8 cellular contexts compared by ENCODE assay signal in genomic region chr14:95157987-95158712, GRCh38. TPM values are rescaled to one million over a fixed set of nuclear protein-coding genes. Genes with fewer than 3 reads are reported as not detected.
DNase-seq lines count a peak whose midpoint lies in the region; ATAC-seq, FAIRE-seq and TF ChIP-seq lines count a peak whose summit lies in the region.

No MANE protein-coding gene starts in this region.

- no peak for TF ChIP-seq EP300 in GM12878 (IDR thresholded peaks at IDR 0.05; ENCODE audit: borderline replicate concordance in 1 of 2, control insufficient read depth in 1 of 2, low read depth in 2 of 2, low read length in 2 of 2)

- SMC1A ChIA-PET in GM12878 (lab: Charles Lee; ENCODE audit: uncharacterized antibody, unreplicated experiment): interaction anchor here (1.3 to 1.7 kb wide), 4 partner anchors 11 to 26 kb away, joined by 6 to 14 read pairs (median 7); no protein-coding TSS in a partner anchor

- DNase-seq in D341Med (ENCODE audit: low spot score): peak; percentile 55
- DNase-seq in LNCaP clone FGC (ENCODE audit: low read depth): no peak
- no peak for DNase-seq in GM12878 (ENCODE audit: low read depth, low spot score)
- no peak for DNase-seq in lower leg skin (ENCODE audit: low spot score in 2 of 2)
- DNase-seq in upper lobe of right lung: no peak
- no peak for DNase-seq in globus pallidus (ENCODE audit: low spot score)

- H3K4me2 ChIP-seq in GM12878 (ENCODE audit: control insufficient read depth, insufficient read depth): peak overlapping the region; percentile 68

- peak overlapping the region; percentile 98 for H3K9ac ChIP-seq in GM12878 (ENCODE audit: control insufficient read depth, insufficient read depth, low read length)

- peak overlapping the region; percentile 95 for H3K27ac ChIP-seq in GM12878 (ENCODE audit: control insufficient read depth, insufficient read depth)
- H3K27ac ChIP-seq in upper lobe of right lung: peak overlapping the region; percentile 99

- H4K20me1 ChIP-seq in GM12878 (ENCODE audit: control insufficient read depth, insufficient read depth): no peaks in the 10 kb centered on the region

- no peak for TF ChIP-seq RAD21 in GM12878 (IDR thresholded peaks at IDR 0.05; ENCODE audit: insufficient read depth, low read depth, low read length)

- H3K27me3 ChIP-seq in GM12878 (replicated peaks in 1 of 2; ENCODE audit: control insufficient read depth in 2 of 2, insufficient read depth in 2 of 2, low read length in 1 of 2) (no peaks in the 10 kb centered on the region), upper lobe of right lung (no peaks in the 10 kb centered on the region)

- CTCF ChIA-PET in GM12878 (lab: Yijun Ruan, JAX): interaction anchor here (1.1 kb wide), 1 partner anchor 25 kb away, joined by 5 read pairs; no protein-coding TSS in a partner anchor

- WGBS in GM12878 (ENCODE audit: insufficient coverage, insufficient replicate concordance, low lambda C conversion rate, missing lambda C conversion rate): 2% methylated on average over 12 of the region's 12 CpGs
- WGBS in lower leg skin, 2 donors: 24 to 32% methylated on average over 12 of the region's 12 CpGs

- in situ Hi-C loops in GM12878 (cut with MboI): no loop called here

- ATAC-seq in GM19455 (IDR thresholded peaks at IDR 0.05; ENCODE audit: unreplicated experiment) (peak; percentile 16), GM12878 (peak; percentile 58), upper lobe of right lung (no peak), GM18519 (IDR thresholded peaks at IDR 0.05; ENCODE audit: low FRiP score, unreplicated experiment) (no peak)

- no peak for TF ChIP-seq CTCF in LNCaP clone FGC (IDR thresholded peaks at IDR 0.05; ENCODE audit: control insufficient read depth, extremely low read depth, insufficient read depth)
- 0 out of 6 replicates have a peak, but pooled peaks of 1 of the 3 experiments have one; percentile 18 for TF ChIP-seq CTCF in GM12878 (IDR thresholded peaks at IDR 0.05 in 2 of 3, conservative IDR thresholded peaks at IDR 0.05 in 1 of 3; ENCODE audit: control insufficient read depth in 2 of 3, extremely low read depth in 1 of 3, insufficient read depth in 1 of 3, low read depth in 3 of 3, low read length in 3 of 3)
- no peak for TF ChIP-seq CTCF in lower leg skin (IDR thresholded peaks at IDR 0.05)
- TF ChIP-seq CTCF in upper lobe of right lung (IDR thresholded peaks at IDR 0.05): no peak

- peak; percentile 91 for FAIRE-seq in GM12878 (lab: Jason Lieb, UNC)

- no peaks in the 10 kb centered on the region for H3K36me3 ChIP-seq in GM12878 (ENCODE audit: control insufficient read depth in 2 of 2, insufficient read depth in 2 of 2, low read length in 1 of 2)
- H3K36me3 ChIP-seq in upper lobe of right lung: no peaks in the 10 kb centered on the region

- H3K9me3 ChIP-seq in GM12878 (replicated peaks; ENCODE audit: control insufficient read depth, insufficient read depth, low read length) (no peaks in the 10 kb centered on the region), upper lobe of right lung (no peaks in the 10 kb centered on the region)

- POLR2A ChIA-PET in GM12878 (lab: Charles Lee): interaction anchor here (0.7 to 1.2 kb wide), 7 partner anchors 16 to 162 kb away, joined by 3 to 5 read pairs (median 3); partner anchors contain the start of gene CLMN

- H3K4me1 ChIP-seq in GM12878 (ENCODE audit: control insufficient read depth, insufficient read depth, low read length) (peaks cover 8% of the 10 kb centered on the region; the same call in 1 of the 2 replicates), upper lobe of right lung (peaks cover 33% of the 10 kb centered on the region)

- H2AFZ ChIP-seq in GM12878 (ENCODE audit: control insufficient read depth, low read depth, low read length): peak overlapping the region; percentile 90

- H3K79me2 ChIP-seq in GM12878 (ENCODE audit: control insufficient read depth, insufficient read depth, low read length): peaks cover 45% of the 10 kb centered on the region

- peak; percentile 19 for TF ChIP-seq POLR2A in GM12878 (IDR thresholded peaks at IDR 0.05; ENCODE audit: low read depth, low read length)
- TF ChIP-seq POLR2A in lower leg skin (IDR thresholded peaks at IDR 0.05): no peak

- BruUV-seq in GM12878 (replicated peaks; lab: Mats Ljungman, UMichigan): TSS peak; percentile 86

- RAD21 ChIA-PET in GM12878 (lab: Charles Lee; ENCODE audit: unreplicated experiment): interaction anchor here (0.7 to 1.4 kb wide), 7 partner anchors 9 to 78 kb away, joined by 3 to 7 read pairs (median 3); no protein-coding TSS in a partner anchor

- intact Hi-C loops in GM12878 (cut with micrococcal nuclease; ENCODE audit: unreplicated experiment): loop anchor here (5.0 to 10.0 kb wide), 4 partner anchors 109 to 377 kb away; partner anchors contain the start of gene GLRX5
- intact Hi-C loops in lower leg skin (cut with DNase I; ENCODE audit: low total_unique reads): no loop called here
- intact Hi-C loops in upper lobe of right lung (cut with DNase I): no loop called here

- H3K4me3 ChIP-seq in LNCaP clone FGC (ENCODE audit: low read depth, low read length) (peak overlapping the region; percentile 77), GM12878 (peak overlapping the region; percentile 77), lower leg skin (ENCODE audit: low read depth, poor library complexity, severe bottlenecking) (peak overlapping the region; percentile 80), upper lobe of right lung (peak overlapping the region; percentile 79)

TF ChIP-seq in GM12878, 131 proteins besides CTCF, POLR2A, EP300 and RAD21 (continues in another document):
- no peak for TF ChIP-seq RAD51 (IDR thresholded peaks at IDR 0.05)
- TF ChIP-seq PML (IDR thresholded peaks at IDR 0.05; ENCODE audit: low read length): 0 out of 2 replicates have a peak, but pooled peaks have one; percentile 67
- TF ChIP-seq RCOR1 (conservative IDR thresholded peaks at IDR 0.05; ENCODE audit: low read depth, low read length): no peak
- no peak for TF ChIP-seq YBX1 (IDR thresholded peaks at IDR 0.05)
- no peak for TF ChIP-seq PRDM15 (CRISPR knock-in tag; IDR thresholded peaks at IDR 0.05)
- TF ChIP-seq SMARCA5 (IDR thresholded peaks at IDR 0.05): no peak
- TF ChIP-seq CBFB (IDR thresholded peaks at IDR 0.05; ENCODE audit: low read depth): peak; percentile 60; the same call in 1 of the 2 replicates

RNA-seq across cellular contexts. Expression of gene DICER1, which starts 0.8 kb away (rescaled TPM):
- 246 and 321 TPM in 2 replicates for total RNA-seq in GM12878 (2013; cell fraction: nucleolus; rRNA removed)
- 69.4 and 86.8 TPM in 2 replicates for total RNA-seq in GM12878 (2014; rRNA removed)
- total RNA-seq in GM12878 (2014; rRNA removed; fragmentation: Illumina TruSeq; extraction: Trizol): 42.8 and 46.1 TPM in 2 replicates
- total RNA-seq in GM12878 (2021): 47.9 and 51.9 TPM in 2 replicates
- polyA plus RNA-seq in GM12878 (2011; ENCODE audit: low read depth): 19.6 TPM
- 70.8 and 85.7 TPM in 2 replicates for polyA plus RNA-seq in GM12878 (2011; rRNA removed)
- 26.8 and 32.2 TPM in 2 replicates for polyA plus RNA-seq in GM12878 (2011; cell fraction: cytosol; rRNA removed)
- 67.8 and 75.4 TPM in 2 replicates for polyA plus RNA-seq in GM12878 (2011; cell fraction: nucleus; rRNA removed)
- 18.2 and 18.4 TPM in 2 replicates for polyA plus RNA-seq in GM12878 (2012)
- polyA plus RNA-seq in GM12878 (2014; fragmentation: Illumina TruSeq; extraction: Trizol): 43.1 and 43.6 TPM in 2 replicates
- 1 to 10 TPM; 6.8 to 9.8 TPM for polyA plus RNA-seq in GM12878 (2014; fragmentation: Nextera tagmentation; extraction: Ambion mirVana)
- polyA plus RNA-seq in GM12878 (2014; rRNA removed): 22.2 and 28.7 TPM in 2 replicates
- 10 to 100 TPM; 29.2 to 31.4 TPM for polyA plus RNA-seq in GM12878 (2016; fragmentation: Nextera tagmentation; extraction: Ambion mirVana)
- 83.1 and 96.8 TPM in 2 replicates for polyA minus RNA-seq in GM12878 (2011; rRNA and poly(A)+ RNA removed)
- 27.8 and 30.6 TPM in 2 replicates for polyA minus RNA-seq in GM12878 (2011; cell fraction: cytosol; rRNA and poly(A)+ RNA removed)
- polyA minus RNA-seq in GM12878 (2011; cell fraction: nucleus; rRNA and poly(A)+ RNA removed): 89.8 and 92.1 TPM in 2 replicates
- total RNA-seq in lower leg skin: 10 to 100 TPM; 32.8 to 70.4 (median 45.0) TPM
- total RNA-seq in upper lobe of right lung: 71.1 TPM

Comparison
In these comparisons a context has a peak if more than half of its experiments do, and no peak if none do; other contexts are left out.
1. ATAC-seq: peak in GM19455 (single experiment) and GM12878 (single experiment); none in upper lobe of right lung (single experiment) and GM18519 (single experiment).
2. Peak in every context shown above with its lines, with median percentiles within 50 percentile points of each other: H3K4me3 ChIP-seq.